9 cellular contexts compared by ENCODE assay signal in genomic region chr6:7145269-7146078, GRCh38. TPM values are rescaled to one million over a fixed set of nuclear protein-coding genes. Genes with fewer than 3 reads are reported as not detected.
DNase-seq lines count a peak whose midpoint lies in the region; ATAC-seq, FAIRE-seq and TF ChIP-seq lines count a peak whose summit lies in the region.
"Had no signal": no experiment of that assay in that cellular context is flagged by ENCODE, and none has a peak within 500 bp of the region (broad histone marks: within the 10 kb centered on the region; RNA-seq: fewer than 3 reads in every experiment).

No MANE protein-coding gene starts in this region.

- no peak for TF ChIP-seq POLR2A in adrenal gland (IDR thresholded peaks at IDR 0.05)

- H3K36me3 ChIP-seq in adrenal gland (replicated peaks in 1 of 2): no peaks in the 10 kb centered on the region
- no peaks in the 10 kb centered on the region for H3K36me3 ChIP-seq in mucosa of descending colon (ENCODE audit: low read depth)

- H3K4me1 ChIP-seq in adrenal gland (replicated peaks in 1 of 2): peaks cover 42 to 67% of the 10 kb centered on the region in 2 donors
- H3K4me1 ChIP-seq in mucosa of descending colon (ENCODE audit: low read depth): peaks cover 51% of the 10 kb centered on the region

- FAIRE-seq in GM19239 (lab: Jason Lieb, UNC): no peak
- FAIRE-seq: islet of Langerhans had no signal

- no peak for TF ChIP-seq RAD21 in Ishikawa (IDR thresholded peaks at IDR 0.05; ENCODE audit: low read depth)

- intact Hi-C loops in adrenal gland (cut with DNase I) (no loop called here), mucosa of descending colon (cut with DNase I, micrococcal nuclease) (no loop called here)

- 76 to 81% (median 78%) methylated on average over 10 of the region's 10 CpGs for WGBS in adrenal gland, 4 donors

- TF ChIP-seq CTCF in adrenal gland (IDR thresholded peaks at IDR 0.05) (no peak), mucosa of descending colon (IDR thresholded peaks at IDR 0.05) (no peak)

- ATAC-seq in mucosa of descending colon: peak; percentile 66
- no peak for ATAC-seq in HG03442 (IDR thresholded peaks at IDR 0.05; ENCODE audit: unreplicated experiment)
- no peak for ATAC-seq in GM21367 (IDR thresholded peaks at IDR 0.05; ENCODE audit: unreplicated experiment)
- no peak for ATAC-seq in GM21528 (IDR thresholded peaks at IDR 0.05; ENCODE audit: low FRiP score, unreplicated experiment)

- H3K9me3 ChIP-seq in adrenal gland (replicated peaks in 1 of 3) (no peaks in the 10 kb centered on the region), mucosa of descending colon (no peaks in the 10 kb centered on the region)

- DNase-seq in AML-193 (lab: John Stamatoyannopoulos, UW) (peak; percentile 91 to 96), adrenal gland (no peak), mucosa of descending colon (peak in 1 of 3 donors; percentile 75), GM19239 (ENCODE audit: insufficient read length, low spot score) (no peak)

- H3K4me3 ChIP-seq in adrenal gland (no peak overlapping the region), mucosa of descending colon (no peak overlapping the region)

- TF ChIP-seq EP300 in Ishikawa (IDR thresholded peaks at IDR 0.05; ENCODE audit: borderline replicate concordance): peak; percentile 72

- H3K27me3 ChIP-seq in adrenal gland: no peaks in the 10 kb centered on the region

- peak overlapping the region in 4 of 5 donors; percentile 14 to 78 (median 60) for H3K27ac ChIP-seq in adrenal gland

TF ChIP-seq in Ishikawa, 13 proteins besides CTCF, POLR2A, EP300 and RAD21:
- TF ChIP-seq FOXM1 (IDR thresholded peaks at IDR 0.05; ENCODE audit: borderline replicate concordance, low read depth) (peak; percentile 50; the same call in 1 of the 2 replicates), CEBPB (IDR thresholded peaks at IDR 0.05) (peak; percentile 75), CREB1 (IDR thresholded peaks at IDR 0.05; ENCODE audit: low read depth) (0 out of 2 replicates have a peak, but pooled peaks have one; percentile 46), TEAD4 (IDR thresholded peaks at IDR 0.05) (peak; percentile 84), TCF12 (IDR thresholded peaks at IDR 0.05; ENCODE audit: low read depth) (peak; percentile 84; the same call in 1 of the 2 replicates), EGR1 (IDR thresholded peaks at IDR 0.05) (no peak), YY1 (IDR thresholded peaks at IDR 0.05; ENCODE audit: low read depth) (no peak; the same call in 1 of the 2 replicates), TAF1 (IDR thresholded peaks at IDR 0.05; ENCODE audit: low read depth) (no peak; the same call in 1 of the 2 replicates), USF1 (IDR thresholded peaks at IDR 0.05) (no peak), ZBTB7A (IDR thresholded peaks at IDR 0.05; ENCODE audit: low read depth) (no peak), NFIC (IDR thresholded peaks at IDR 0.05) (peak; percentile 51; the same call in 1 of the 2 replicates), MAX (IDR thresholded peaks at IDR 0.05) (no peak)
- TF ChIP-seq, protein P1, sequence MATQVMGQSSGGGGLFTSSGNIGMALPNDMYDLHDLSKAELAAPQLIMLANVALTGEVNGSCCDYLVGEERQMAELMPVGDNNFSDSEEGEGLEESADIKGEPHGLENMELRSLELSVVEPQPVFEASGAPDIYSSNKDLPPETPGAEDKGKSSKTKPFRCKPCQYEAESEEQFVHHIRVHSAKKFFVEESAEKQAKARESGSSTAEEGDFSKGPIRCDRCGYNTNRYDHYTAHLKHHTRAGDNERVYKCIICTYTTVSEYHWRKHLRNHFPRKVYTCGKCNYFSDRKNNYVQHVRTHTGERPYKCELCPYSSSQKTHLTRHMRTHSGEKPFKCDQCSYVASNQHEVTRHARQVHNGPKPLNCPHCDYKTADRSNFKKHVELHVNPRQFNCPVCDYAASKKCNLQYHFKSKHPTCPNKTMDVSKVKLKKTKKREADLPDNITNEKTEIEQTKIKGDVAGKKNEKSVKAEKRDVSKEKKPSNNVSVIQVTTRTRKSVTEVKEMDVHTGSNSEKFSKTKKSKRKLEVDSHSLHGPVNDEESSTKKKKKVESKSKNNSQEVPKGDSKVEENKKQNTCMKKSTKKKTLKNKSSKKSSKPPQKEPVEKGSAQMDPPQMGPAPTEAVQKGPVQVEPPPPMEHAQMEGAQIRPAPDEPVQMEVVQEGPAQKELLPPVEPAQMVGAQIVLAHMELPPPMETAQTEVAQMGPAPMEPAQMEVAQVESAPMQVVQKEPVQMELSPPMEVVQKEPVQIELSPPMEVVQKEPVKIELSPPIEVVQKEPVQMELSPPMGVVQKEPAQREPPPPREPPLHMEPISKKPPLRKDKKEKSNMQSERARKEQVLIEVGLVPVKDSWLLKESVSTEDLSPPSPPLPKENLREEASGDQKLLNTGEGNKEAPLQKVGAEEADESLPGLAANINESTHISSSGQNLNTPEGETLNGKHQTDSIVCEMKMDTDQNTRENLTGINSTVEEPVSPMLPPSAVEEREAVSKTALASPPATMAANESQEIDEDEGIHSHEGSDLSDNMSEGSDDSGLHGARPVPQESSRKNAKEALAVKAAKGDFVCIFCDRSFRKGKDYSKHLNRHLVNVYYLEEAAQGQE (IDR thresholded peaks at IDR 0.05; ENCODE audit: low read depth): no peak

RNA-seq across cellular contexts. Expression of gene RREB1, which starts 37.7 kb away (rescaled TPM):
- total RNA-seq in adrenal gland (10 to 100 TPM; 45.9 to 79.5 (median 58.3) TPM), mucosa of descending colon (10 to 100 TPM; 64.9 to 85.9 (median 74.7) TPM)
- polyA plus RNA-seq in adrenal gland: 10 to 100 TPM in 2 of 3 donors, 1 to 10 TPM in 1; 8.0 to 24.2 (median 20.6) TPM

Comparison
In these comparisons a context has a peak if more than half of its experiments do, and no peak if none do; other contexts are left out.
1. DNase-seq: peak in AML-193 (2 of 2); none in adrenal gland (0 of 7) and GM19239 (single experiment).